In genomic region chr1:151416231-151416630, GRCh38 we compare ENCODE assay signal across 10 cellular contexts. TPM values are rescaled to one million over a fixed set of nuclear protein-coding genes. Genes with fewer than 3 reads are reported as not detected.
A peak's percentile ranks its signal among the peaks of the same experiment; 100 is the strongest.
DNase-seq lines count a peak whose midpoint lies in the region; TF ChIP-seq lines count a peak whose summit lies in the region.
"Had no signal": no experiment of that assay in that cellular context is flagged by ENCODE, and none has a peak within 500 bp of the region (broad histone marks: within the 10 kb centered on the region; RNA-seq: fewer than 3 reads in every experiment).

No MANE protein-coding gene starts in this region.

- H3K36me3 Mint-ChIP-seq in CD8-positive, alpha-beta memory T cell, result peaks cover 5 to 71% (median 19%) of the 10 kb centered on the region in 3 donors
- peaks cover 29% of the 10 kb centered on the region for H3K36me3 Mint-ChIP-seq in activated T-helper 1 cell treated with anti-CD3 and anti-CD28 coated beads, Interleukin-12 subunit alpha, Interleukin-12 subunit beta, Interleukin-2, Interleukin-4 antibody, amounts not matched to agents 30 ng/mL and 10 ng/mL and 1 ng/mL, durations not matched to agents 14 hours and 24 hours and 36 hours (ENCODE audit: low read depth)

- POLR2A ChIA-PET in AG04449 (lab: Yijun Ruan, JAX), result interaction anchor here (0.8 kb wide), 1 partner anchor 125 kb away, joined by 3 read pairs; no protein-coding TSS in a partner anchor
- POLR2A ChIA-PET in CD8-positive, alpha-beta memory T cell (lab: Charles Lee), result interaction anchor here (0.5 to 1.0 kb wide), 2 partner anchors 17 to 143 kb away, joined by 3 to 8 read pairs; partner anchors contain the start of gene PSMB4

- peaks cover 29% of the 10 kb centered on the region for H3F3A ChIP-seq in GM23248 (ENCODE audit: insufficient read depth)

- CTCF ChIA-PET in AG04449 (lab: Yijun Ruan, JAX), result interaction anchor here (0.7 to 1.1 kb wide), 2 partner anchors 14 to 318 kb away, joined by 3 to 6 read pairs; no protein-coding TSS in a partner anchor
- CTCF ChIA-PET in CD8-positive, alpha-beta memory T cell (lab: Charles Lee), result no interaction called here

- intact Hi-C loops in activated T-helper 1 cell treated with anti-CD3 and anti-CD28 coated beads, Interleukin-12 subunit alpha, Interleukin-12 subunit beta, Interleukin-2, Interleukin-4 antibody, amounts not matched to agents 30 ng/mL and 10 ng/mL and 1 ng/mL, durations not matched to agents 14 hours and 24 hours and 36 hours (cut with micrococcal nuclease), result no loop called here

- no peak overlapping the region for H3K9ac ChIP-seq in GM23248

- in situ Hi-C loops in GM23248 (cut with MboI), result no loop called here
- in situ Hi-C loops in astrocyte of the spinal cord (cut with HindIII; ENCODE audit: low sequenced_read_pairs), result no loop called here

- H3K9me2 ChIP-seq in GM23248 (ENCODE audit: insufficient read depth), result no peaks in the 10 kb centered on the region

- no peaks in the 10 kb centered on the region for H3K9me3 ChIP-seq in GM23248 (ENCODE audit: low read depth)
- H3K9me3 ChIP-seq in CD8-positive, alpha-beta memory T cell (ENCODE audit: low read length), result no peaks in the 10 kb centered on the region

- no peaks in the 10 kb centered on the region for H3K4me1 Mint-ChIP-seq in CD8-positive, alpha-beta memory T cell
- peaks cover 5% of the 10 kb centered on the region for H3K4me1 Mint-ChIP-seq in activated T-helper 1 cell treated with anti-CD3 and anti-CD28 coated beads, Interleukin-12 subunit alpha, Interleukin-12 subunit beta, Interleukin-2, Interleukin-4 antibody, amounts not matched to agents 30 ng/mL and 10 ng/mL and 1 ng/mL, durations not matched to agents 14 hours and 24 hours and 36 hours (ENCODE audit: low read depth)
- H3K4me1 Mint-ChIP-seq: activated CD4-positive, alpha-beta memory T cell treated with anti-CD3 and anti-CD28 coated beads, Interleukin-2, amount 10 ng/mL, durations not matched to agents 7 days and 5 days had no signal

- no peak overlapping the region for H3K4me3 Mint-ChIP-seq in CD8-positive, alpha-beta memory T cell
- no peak overlapping the region for H3K4me3 Mint-ChIP-seq in activated T-helper 1 cell treated with anti-CD3 and anti-CD28 coated beads, Interleukin-12 subunit alpha, Interleukin-12 subunit beta, Interleukin-2, Interleukin-4 antibody, amounts not matched to agents 30 ng/mL and 10 ng/mL and 1 ng/mL, durations not matched to agents 14 hours and 24 hours and 36 hours
- H3K4me3 Mint-ChIP-seq: activated CD4-positive, alpha-beta memory T cell treated with anti-CD3 and anti-CD28 coated beads, Interleukin-2, amount 10 ng/mL, durations not matched to agents 7 days and 5 days had no signal

- H3K4me1 ChIP-seq in GM23248 (ENCODE audit: insufficient read depth), result peaks cover 7% of the 10 kb centered on the region
- no peaks in the 10 kb centered on the region for H3K4me1 ChIP-seq in CD8-positive, alpha-beta memory T cell (ENCODE audit: insufficient read depth, low read length)

- peak overlapping the region in 1 of 8 donors; percentile 66 for H3K27ac Mint-ChIP-seq in CD8-positive, alpha-beta memory T cell
- H3K27ac Mint-ChIP-seq in activated T-helper 1 cell treated with anti-CD3 and anti-CD28 coated beads, Interleukin-12 subunit alpha, Interleukin-12 subunit beta, Interleukin-2, Interleukin-4 antibody, amounts not matched to agents 30 ng/mL and 10 ng/mL and 1 ng/mL, durations not matched to agents 14 hours and 24 hours and 36 hours, result no peak overlapping the region
- H3K27ac Mint-ChIP-seq: activated CD4-positive, alpha-beta memory T cell treated with anti-CD3 and anti-CD28 coated beads, Interleukin-2, amount 10 ng/mL, durations not matched to agents 7 days and 5 days had no signal

- no peaks in the 10 kb centered on the region for H3K9me3 Mint-ChIP-seq in CD8-positive, alpha-beta memory T cell
- no peaks in the 10 kb centered on the region for H3K9me3 Mint-ChIP-seq in activated T-helper 1 cell treated with anti-CD3 and anti-CD28 coated beads, Interleukin-12 subunit alpha, Interleukin-12 subunit beta, Interleukin-2, Interleukin-4 antibody, amounts not matched to agents 30 ng/mL and 10 ng/mL and 1 ng/mL, durations not matched to agents 14 hours and 24 hours and 36 hours
- H3K9me3 Mint-ChIP-seq: activated CD4-positive, alpha-beta memory T cell treated with anti-CD3 and anti-CD28 coated beads, Interleukin-2, amount 10 ng/mL, durations not matched to agents 7 days and 5 days had no signal

- no peak overlapping the region for H3K4me2 ChIP-seq in GM23248 (ENCODE audit: unreplicated experiment)

- H4K20me1 ChIP-seq in GM23248 (ENCODE audit: insufficient read depth), result no peaks in the 10 kb centered on the region

- TF ChIP-seq CTCF in AG04449 (IDR thresholded peaks at IDR 0.05; ENCODE audit: insufficient read depth, low read length, missing control alignments), result no peak
- TF ChIP-seq CTCF in astrocyte of the spinal cord (IDR thresholded peaks at IDR 0.05; ENCODE audit: low read depth, low read length), result no peak

- H3K79me2 ChIP-seq in GM23248 (ENCODE audit: insufficient read depth), result peaks cover 11% of the 10 kb centered on the region

- peak overlapping the region; percentile 42 for H3K27ac ChIP-seq in GM23248
- H3K27ac ChIP-seq in CD8-positive, alpha-beta memory T cell (ENCODE audit: low read depth, low read length), result no peak overlapping the region

- no peak overlapping the region for H3K4me3 ChIP-seq in AG04449 (ENCODE audit: low read depth, low read length)
- no peak overlapping the region for H3K4me3 ChIP-seq in GM23248
- no peak overlapping the region for H3K4me3 ChIP-seq in astrocyte of the spinal cord (ENCODE audit: low read depth, low read length)
- H3K4me3 ChIP-seq in CD8-positive, alpha-beta memory T cell (ENCODE audit: low read length), result no peak overlapping the region
- H3K4me3 ChIP-seq: SK-N-MC had no signal

- peak; percentile 65 for DNase-seq in AG04449 (ENCODE audit: low read depth, low spot score)
- DNase-seq in GM23248, result peak; percentile 82
- peak; percentile 25 for DNase-seq in astrocyte of the spinal cord (ENCODE audit: low read depth, low spot score)
- peak; percentile 89 for DNase-seq in iris pigment epithelial cell (ENCODE audit: low read depth)
- no peak for DNase-seq in CD8-positive, alpha-beta memory T cell
- no peak for DNase-seq in medulla oblongata (ENCODE audit: extremely low spot score)
- no peak for DNase-seq in NCI-H2029 (lab: John Stamatoyannopoulos, UW)
- DNase-seq in activated T-helper 1 cell treated with anti-CD3 and anti-CD28 coated beads, Interleukin-12 subunit alpha, Interleukin-12 subunit beta, Interleukin-2, Interleukin-4 antibody, amounts not matched to agents 30 ng/mL and 10 ng/mL and 1 ng/mL, durations not matched to agents 14 hours and 24 hours and 36 hours (ENCODE audit: low spot score), result no peak
- DNase-seq: activated CD4-positive, alpha-beta memory T cell treated with anti-CD3 and anti-CD28 coated beads, Interleukin-2, amount 10 ng/mL, durations not matched to agents 7 days and 5 days had no signal

- H3K36me3 ChIP-seq in GM23248 (ENCODE audit: low read depth), result peaks cover 44% of the 10 kb centered on the region
- peaks cover 20% of the 10 kb centered on the region for H3K36me3 ChIP-seq in CD8-positive, alpha-beta memory T cell (ENCODE audit: insufficient read depth, low read length)

- WGBS in GM23248 (ENCODE audit: low coverage in 1 of 2, low lambda C conversion rate in 2 of 2, missing lambda C conversion rate in 2 of 2), 2 experiments, result 89 to 96% methylated on average over 4 of the region's 4 CpGs

- H2AFZ ChIP-seq in GM23248, result no peak overlapping the region

- H3K27me3 Mint-ChIP-seq in CD8-positive, alpha-beta memory T cell, result no peaks in the 10 kb centered on the region
- no peaks in the 10 kb centered on the region for H3K27me3 Mint-ChIP-seq in activated T-helper 1 cell treated with anti-CD3 and anti-CD28 coated beads, Interleukin-12 subunit alpha, Interleukin-12 subunit beta, Interleukin-2, Interleukin-4 antibody, amounts not matched to agents 30 ng/mL and 10 ng/mL and 1 ng/mL, durations not matched to agents 14 hours and 24 hours and 36 hours (ENCODE audit: insufficient read depth)
- H3K27me3 Mint-ChIP-seq: activated CD4-positive, alpha-beta memory T cell treated with anti-CD3 and anti-CD28 coated beads, Interleukin-2, amount 10 ng/mL, durations not matched to agents 7 days and 5 days had no signal

- H3K27me3 ChIP-seq in GM23248 (replicated peaks; ENCODE audit: insufficient read depth), result no peaks in the 10 kb centered on the region
- H3K27me3 ChIP-seq in CD8-positive, alpha-beta memory T cell (ENCODE audit: insufficient read depth, low read length, poor library complexity, severe bottlenecking), result no peaks in the 10 kb centered on the region

RNA-seq across cellular contexts. Expression of gene PSMB4, which starts 16.9 kb away (rescaled TPM):
- 214 and 262 TPM in 2 replicates for total RNA-seq in GM23248 (2014; rRNA removed; shearing (Covaris generic))
- polyA plus RNA-seq in GM23248 (2016; fragmentation: Nextera tagmentation; extraction: Ambion mirVana), result 186 and 193 TPM in 2 replicates
- 100 to 1,000 TPM; 479 to 492 TPM for total RNA-seq in CD8-positive, alpha-beta memory T cell
- 60.1 TPM for polyA plus RNA-seq in CD8-positive, alpha-beta memory T cell
- 436 and 454 TPM in 2 replicates for total RNA-seq in activated T-helper 1 cell treated with anti-CD3 and anti-CD28 coated beads, Interleukin-12 subunit alpha, Interleukin-12 subunit beta, Interleukin-2, Interleukin-4 antibody, amounts not matched to agents 30 ng/mL and 10 ng/mL and 1 ng/mL, durations not matched to agents 14 hours and 24 hours and 36 hours

RNA-seq across cellular contexts. Expression of gene POGZ, which starts 43.1 kb away (rescaled TPM):
- 14.7 and 14.9 TPM in 2 replicates for total RNA-seq in GM23248 (2014; rRNA removed; shearing (Covaris generic))
- 11.6 and 15.5 TPM in 2 replicates for polyA plus RNA-seq in GM23248 (2016; fragmentation: Nextera tagmentation; extraction: Ambion mirVana)
- 10 to 100 TPM; 60.1 to 65.3 TPM for total RNA-seq in CD8-positive, alpha-beta memory T cell
- 11.3 TPM for polyA plus RNA-seq in CD8-positive, alpha-beta memory T cell
- total RNA-seq in activated T-helper 1 cell treated with anti-CD3 and anti-CD28 coated beads, Interleukin-12 subunit alpha, Interleukin-12 subunit beta, Interleukin-2, Interleukin-4 antibody, amounts not matched to agents 30 ng/mL and 10 ng/mL and 1 ng/mL, durations not matched to agents 14 hours and 24 hours and 36 hours, result 89.1 and 91.1 TPM in 2 replicates

RNA-seq across cellular contexts. Expression of gene SELENBP1, which starts 43.7 kb away (rescaled TPM):
- total RNA-seq in GM23248 (2014; rRNA removed; shearing (Covaris generic)), result 3.5 and 4.0 TPM in 2 replicates
- polyA plus RNA-seq in GM23248 (2016; fragmentation: Nextera tagmentation; extraction: Ambion mirVana), result 3.0 and 3.8 TPM in 2 replicates
- total RNA-seq in CD8-positive, alpha-beta memory T cell, result not detected
- polyA plus RNA-seq in CD8-positive, alpha-beta memory T cell, result not detected
- total RNA-seq in activated T-helper 1 cell treated with anti-CD3 and anti-CD28 coated beads, Interleukin-12 subunit alpha, Interleukin-12 subunit beta, Interleukin-2, Interleukin-4 antibody, amounts not matched to agents 30 ng/mL and 10 ng/mL and 1 ng/mL, durations not matched to agents 14 hours and 24 hours and 36 hours, result not detected in 2 replicates
- total RNA-seq: activated CD4-positive, alpha-beta memory T cell treated with anti-CD3 and anti-CD28 coated beads, Interleukin-2, amount 10 ng/mL, durations not matched to agents 7 days and 5 days had no signal

Comparison
In these comparisons a context has a peak if more than half of its experiments do, and no peak if none do; other contexts are left out.
1. DNase-seq: peak in AG04449 (single experiment), GM23248 (single experiment), astrocyte of the spinal cord (single experiment) and iris pigment epithelial cell (single experiment); none in CD8-positive, alpha-beta memory T cell (0 of 5), medulla oblongata (single experiment), NCI-H2029 (single experiment) and activated T-helper 1 cell treated with anti-CD3 and anti-CD28 coated beads, Interleukin-12 subunit alpha, Interleukin-12 subunit beta, Interleukin-2, Interleukin-4 antibody, amounts not matched to agents 30 ng/mL and 10 ng/mL and 1 ng/mL, durations not matched to agents 14 hours and 24 hours and 36 hours (single experiment).